Comparison of ENCODE assay signal across 37 cellular contexts in genomic region chr1:192272732-192273131, GRCh38. TPM values are rescaled to one million over a fixed set of nuclear protein-coding genes. Genes with fewer than 3 reads are reported as not detected.
"Had no signal": no experiment of that assay in that cellular context is flagged by ENCODE, and none has a peak within 500 bp of the region (broad histone marks: within the 10 kb centered on the region; RNA-seq: fewer than 3 reads in every experiment).

No MANE protein-coding gene starts in this region.

- H3K4me1 ChIP-seq: adrenal gland, body of pancreas, breast epithelium had no signal

- H3K9me3 Mint-ChIP-seq: activated CD4-positive, alpha-beta memory T cell treated with anti-CD3 and anti-CD28 coated beads, Interleukin-2, amount 10 ng/mL, durations not matched to agents 7 days and 5 days; activated CD4-positive, alpha-beta T cell treated with anti-CD3 and anti-CD28 coated beads, Interleukin-2, amount 10 ng/mL, durations not matched to agents 7 days and 5 days; activated naive CD4-positive, alpha-beta T cell treated with anti-CD3 and anti-CD28 coated beads for 36 hours; activated naive CD4-positive, alpha-beta T cell treated with anti-CD3 and anti-CD28 coated beads, Interleukin-2, amount 50 U/mL, for 72 hours; activated naive CD8-positive, alpha-beta T cell treated with anti-CD3 and anti-CD28 coated beads for 36 hours; activated T-cell treated with anti-CD3 and anti-CD28 coated beads, Interleukin-2, amount 50 U/mL, for 24 hours; activated T-helper 2 cell treated with anti-CD3 and anti-CD28 coated beads, Interferon-gamma antibody, Interleukin-2, Interleukin-4, amounts not matched to agents 10 μg/mL and 5 μg/mL and 100 μg/mL, durations not matched to agents 14 hours and 24 hours and 36 hours; T-helper 1 cell treated with Interleukin-12 subunit alpha and Interleukin-12 subunit beta and Interleukin-4 antibody, amounts not matched to agents 30 μg/mL and 1 μg/mL, for 36 hours; T-helper 2 cell treated with Interferon-gamma antibody and Interleukin-4, amounts not matched to agents 5 μg/mL and 100 μg/mL, for 36 hours; WTC11 had no signal

- H3K27me3 Mint-ChIP-seq: activated CD4-positive, alpha-beta memory T cell treated with anti-CD3 and anti-CD28 coated beads, Interleukin-2, amount 10 ng/mL, durations not matched to agents 7 days and 5 days; activated CD4-positive, alpha-beta T cell treated with anti-CD3 and anti-CD28 coated beads for 36 hours; activated CD4-positive, alpha-beta T cell treated with anti-CD3 and anti-CD28 coated beads, Interleukin-2, amount 10 ng/mL, durations not matched to agents 7 days and 5 days; activated CD8-positive, alpha-beta memory T cell treated with anti-CD3 and anti-CD28 coated beads, Interleukin-2, amount 10 ng/mL, durations not matched to agents 7 days and 5 days; activated naive CD8-positive, alpha-beta T cell treated with anti-CD3 and anti-CD28 coated beads for 36 hours; activated T-cell treated with anti-CD3 and anti-CD28 coated beads, Interleukin-2, amount 50 U/mL, for 24 hours had no signal

- H3K27ac Mint-ChIP-seq: activated CD4-positive, alpha-beta memory T cell treated with anti-CD3 and anti-CD28 coated beads, Interleukin-2, amount 10 ng/mL, durations not matched to agents 7 days and 5 days; activated CD4-positive, alpha-beta T cell treated with anti-CD3 and anti-CD28 coated beads for 36 hours; activated CD4-positive, alpha-beta T cell treated with anti-CD3 and anti-CD28 coated beads, Interleukin-2, amount 10 ng/mL, durations not matched to agents 7 days and 5 days; activated CD8-positive, alpha-beta memory T cell treated with anti-CD3 and anti-CD28 coated beads, Interleukin-2, amount 10 ng/mL, durations not matched to agents 7 days and 5 days; activated CD8-positive, alpha-beta T cell treated with anti-CD3 and anti-CD28 coated beads, Interleukin-2, amount 10 ng/mL, durations not matched to agents 7 days and 5 days; activated naive CD4-positive, alpha-beta T cell treated with anti-CD3 and anti-CD28 coated beads for 36 hours; activated naive CD4-positive, alpha-beta T cell treated with anti-CD3 and anti-CD28 coated beads, Interleukin-2, amount 50 U/mL, for 72 hours; activated naive CD8-positive, alpha-beta T cell treated with anti-CD3 and anti-CD28 coated beads for 36 hours; activated T-cell treated with anti-CD3 and anti-CD28 coated beads, Interleukin-2, amount 50 U/mL, for 24 hours; activated T-helper 2 cell treated with anti-CD3 and anti-CD28 coated beads, Interferon-gamma antibody, Interleukin-2, Interleukin-4, amounts not matched to agents 10 μg/mL and 5 μg/mL and 100 μg/mL, durations not matched to agents 14 hours and 24 hours and 36 hours; T-helper 1 cell treated with Interleukin-12 subunit alpha and Interleukin-12 subunit beta and Interleukin-4 antibody, amounts not matched to agents 30 μg/mL and 1 μg/mL, for 36 hours; T-helper 2 cell treated with Interferon-gamma antibody and Interleukin-4, amounts not matched to agents 5 μg/mL and 100 μg/mL, for 36 hours; WTC11 had no signal

- H3K4me1 Mint-ChIP-seq: activated CD4-positive, alpha-beta memory T cell treated with anti-CD3 and anti-CD28 coated beads, Interleukin-2, amount 10 ng/mL, durations not matched to agents 7 days and 5 days; activated CD4-positive, alpha-beta T cell treated with anti-CD3 and anti-CD28 coated beads for 36 hours; activated CD4-positive, alpha-beta T cell treated with anti-CD3 and anti-CD28 coated beads, Interleukin-2, amount 10 ng/mL, durations not matched to agents 7 days and 5 days; activated CD8-positive, alpha-beta memory T cell treated with anti-CD3 and anti-CD28 coated beads, Interleukin-2, amount 10 ng/mL, durations not matched to agents 7 days and 5 days; activated naive CD8-positive, alpha-beta T cell treated with anti-CD3 and anti-CD28 coated beads for 36 hours; WTC11 had no signal

- H3K36me3 Mint-ChIP-seq: activated CD8-positive, alpha-beta memory T cell treated with anti-CD3 and anti-CD28 coated beads, Interleukin-2, amount 10 ng/mL, durations not matched to agents 7 days and 5 days; activated naive CD4-positive, alpha-beta T cell treated with anti-CD3 and anti-CD28 coated beads, Interleukin-2, amount 50 U/mL, for 72 hours; activated naive CD8-positive, alpha-beta T cell treated with anti-CD3 and anti-CD28 coated beads for 36 hours; WTC11 had no signal

- H3K36me3 ChIP-seq: adrenal gland, brain microvascular endothelial cell, breast epithelium, WERI-Rb-1 had no signal

- H3K4me3 ChIP-seq: adrenal gland, body of pancreas, breast epithelium had no signal

- H3K9me3 ChIP-seq: adrenal gland, body of pancreas, breast epithelium had no signal

- FAIRE-seq: astrocyte had no signal

- DNase-seq: activated CD4-positive, alpha-beta memory T cell treated with anti-CD3 and anti-CD28 coated beads, Interleukin-2, amount 10 ng/mL, durations not matched to agents 7 days and 5 days; activated CD4-positive, alpha-beta T cell treated with anti-CD3 and anti-CD28 coated beads for 1 hour; activated CD4-positive, alpha-beta T cell treated with anti-CD3 and anti-CD28 coated beads for 36 hours; activated CD4-positive, alpha-beta T cell treated with anti-CD3 and anti-CD28 coated beads for 48 hours; activated CD4-positive, alpha-beta T cell treated with anti-CD3 and anti-CD28 coated beads, Interleukin-2, amount 10 ng/mL, durations not matched to agents 7 days and 5 days; activated CD4-positive, alpha-beta T cell treated with anti-CD3 and anti-CD28 coated beads, Interleukin-2, amount 50 U/mL, for 48 hours; activated CD4-positive, CD25-positive, alpha-beta regulatory T cell; activated CD8-positive, alpha-beta memory T cell treated with anti-CD3 and anti-CD28 coated beads for 24 hours; activated CD8-positive, alpha-beta memory T cell treated with anti-CD3 and anti-CD28 coated beads, Interleukin-2, amount 10 ng/mL, durations not matched to agents 7 days and 5 days; activated CD8-positive, alpha-beta memory T cell treated with anti-CD3 and anti-CD28 coated beads, Interleukin-2, amount 50 U/mL, for 48 hours; activated CD8-positive, alpha-beta T cell treated with anti-CD3 and anti-CD28 coated beads, Interleukin-2, amount 10 ng/mL, durations not matched to agents 7 days and 5 days; activated effector memory CD4-positive, alpha-beta T cell treated with Interleukin-2 at 50 U/mL for 16 hours; activated gamma-delta T cell; activated naive CD4-positive, alpha-beta T cell treated with anti-CD3 and anti-CD28 coated beads for 36 hours; activated naive CD4-positive, alpha-beta T cell treated with anti-CD3 and anti-CD28 coated beads, Interleukin-2, amount 50 U/mL, for 16 hours; activated naive CD8-positive, alpha-beta T cell treated with anti-CD3 and anti-CD28 coated beads for 36 hours; activated T-cell treated with anti-CD3 and anti-CD28 coated beads, Interleukin-2, amount 50 U/mL, for 24 hours; activated T-cell treated with anti-CD3 and anti-CD28 coated beads, Interleukin-2, amount 50 U/mL, for 48 hours; adrenal gland; amniotic stem cell; aorta; body of pancreas; brain microvascular endothelial cell; central memory CD4-positive, alpha-beta T cell; T-helper 1 cell; T-helper 2 cell; T-helper 9 cell; WERI-Rb-1 had no signal

- H3K27me3 ChIP-seq: adrenal gland, body of pancreas, brain microvascular endothelial cell, breast epithelium had no signal

- H3K27ac ChIP-seq: adrenal gland, body of pancreas, brain microvascular endothelial cell, breast epithelium, WERI-Rb-1 had no signal

- H3K4me3 Mint-ChIP-seq: activated CD4-positive, alpha-beta memory T cell treated with anti-CD3 and anti-CD28 coated beads, Interleukin-2, amount 10 ng/mL, durations not matched to agents 7 days and 5 days; activated CD4-positive, alpha-beta T cell treated with anti-CD3 and anti-CD28 coated beads for 36 hours; activated CD4-positive, alpha-beta T cell treated with anti-CD3 and anti-CD28 coated beads, Interleukin-2, amount 10 ng/mL, durations not matched to agents 7 days and 5 days; activated CD8-positive, alpha-beta memory T cell treated with anti-CD3 and anti-CD28 coated beads, Interleukin-2, amount 10 ng/mL, durations not matched to agents 7 days and 5 days; activated CD8-positive, alpha-beta T cell treated with anti-CD3 and anti-CD28 coated beads, Interleukin-2, amount 10 ng/mL, durations not matched to agents 7 days and 5 days; activated naive CD4-positive, alpha-beta T cell treated with anti-CD3 and anti-CD28 coated beads for 36 hours; activated naive CD8-positive, alpha-beta T cell treated with anti-CD3 and anti-CD28 coated beads for 36 hours; activated T-cell treated with anti-CD3 and anti-CD28 coated beads, Interleukin-2, amount 50 U/mL, for 24 hours; T-helper 1 cell treated with Interleukin-12 subunit alpha and Interleukin-12 subunit beta and Interleukin-4 antibody, amounts not matched to agents 30 μg/mL and 1 μg/mL, for 36 hours; T-helper 2 cell treated with Interferon-gamma antibody and Interleukin-4, amounts not matched to agents 5 μg/mL and 100 μg/mL, for 36 hours; WTC11 had no signal

RNA-seq across cellular contexts. Expression of gene RGS21, which starts 44.1 kb away (rescaled TPM):
- total RNA-seq: activated CD4-positive, alpha-beta memory T cell treated with anti-CD3 and anti-CD28 coated beads, Interleukin-2, amount 10 ng/mL, durations not matched to agents 7 days and 5 days; activated CD4-positive, alpha-beta T cell treated with anti-CD3 and anti-CD28 coated beads for 36 hours; activated CD4-positive, alpha-beta T cell treated with anti-CD3 and anti-CD28 coated beads, Interleukin-2, amount 10 ng/mL, durations not matched to agents 7 days and 5 days; activated CD8-positive, alpha-beta memory T cell treated with anti-CD3 and anti-CD28 coated beads, Interleukin-2, amount 10 ng/mL, durations not matched to agents 7 days and 5 days; activated CD8-positive, alpha-beta T cell treated with anti-CD3 and anti-CD28 coated beads, Interleukin-2, amount 10 ng/mL, durations not matched to agents 7 days and 5 days; activated naive CD4-positive, alpha-beta T cell treated with anti-CD3 and anti-CD28 coated beads for 36 hours; activated naive CD4-positive, alpha-beta T cell treated with anti-CD3 and anti-CD28 coated beads, Interleukin-2, amount 50 U/mL, for 72 hours; activated naive CD8-positive, alpha-beta T cell treated with anti-CD3 and anti-CD28 coated beads for 36 hours; activated T-helper 2 cell treated with anti-CD3 and anti-CD28 coated beads, Interferon-gamma antibody, Interleukin-2, Interleukin-4, amounts not matched to agents 10 μg/mL and 5 μg/mL and 100 μg/mL, durations not matched to agents 14 hours and 24 hours and 36 hours; adrenal gland; aorta; astrocyte; body of pancreas; breast epithelium; cardiac septum; cerebellum; WTC11 had no signal
- polyA plus RNA-seq: adrenal gland, aorta had no signal
